Comparison of ENCODE assay signal across 30 cellular contexts in genomic region chr5:177377851-177378776, GRCh38. TPM values are rescaled to one million over a fixed set of nuclear protein-coding genes. Genes with fewer than 3 reads are reported as not detected.
DNase-seq lines count a peak whose midpoint lies in the region; TF ChIP-seq lines count a peak whose summit lies in the region.
"Had no signal": no experiment of that assay in that cellular context is flagged by ENCODE, and none has a peak within 500 bp of the region (broad histone marks: within the 10 kb centered on the region; RNA-seq: fewer than 3 reads in every experiment).

No MANE protein-coding gene starts in this region.

- H3K9ac ChIP-seq in mesenchymal stem cell (ENCODE audit: low read length) = no peak overlapping the region
- no peak overlapping the region for H3K9ac ChIP-seq in mesendoderm (ENCODE audit: low read length)

- H2BK5ac ChIP-seq in mesenchymal stem cell (ENCODE audit: low read depth, low read length, poor library complexity, severe bottlenecking) = no peak overlapping the region
- H2BK5ac ChIP-seq in mesendoderm (ENCODE audit: low read length) = no peak overlapping the region

- no peaks in the 10 kb centered on the region for H3K9me3 Mint-ChIP-seq in CD8-positive, alpha-beta memory T cell
- no peaks in the 10 kb centered on the region for H3K9me3 Mint-ChIP-seq in HFFc6
- H3K9me3 Mint-ChIP-seq: activated T-cell treated with anti-CD3 and anti-CD28 coated beads, Interleukin-2, amount 50 U/mL, for 4 hours; stimulated activated memory B cell treated with anti-CD40 and anti-IgM and Interleukin-4, amounts not matched to agents 10 μg/mL and 1 μg/mL and 100 μg/mL, for 72 hours had no signal

- H2BK12ac ChIP-seq in mesenchymal stem cell (ENCODE audit: low read length in 2 of 2) = no peak overlapping the region

- H3K18ac ChIP-seq in mesenchymal stem cell (ENCODE audit: low read depth in 1 of 2, low read length in 2 of 2) = no peak overlapping the region
- no peak overlapping the region for H3K18ac ChIP-seq in mesendoderm (ENCODE audit: low read length)

- POLR2A ChIA-PET in CD8-positive, alpha-beta memory T cell (lab: Charles Lee) = interaction anchor here (1.1 kb wide), 1 partner anchor 68 kb away, joined by 3 read pairs; no protein-coding TSS in a partner anchor

- CTCF ChIA-PET in CD8-positive, alpha-beta memory T cell (lab: Charles Lee) = interaction anchor here (0.8 to 9.5 kb wide), 11 partner anchors 7 to 124 kb away, joined by 3 to 50 read pairs (median 5); no protein-coding TSS in a partner anchor

- no peaks in the 10 kb centered on the region for H3K9me3 ChIP-seq in CD8-positive, alpha-beta memory T cell (ENCODE audit: low read length)
- no peaks in the 10 kb centered on the region for H3K9me3 ChIP-seq in mesenchymal stem cell (ENCODE audit: control insufficient read depth, low read length)
- H3K9me3 ChIP-seq: sigmoid colon, upper lobe of left lung had no signal

- H3K56ac ChIP-seq in mesendoderm (ENCODE audit: low read length) = no peak overlapping the region

- no peak overlapping the region for H3K4me3 ChIP-seq in CD8-positive, alpha-beta memory T cell (ENCODE audit: low read length)
- H3K4me3 ChIP-seq in choroid plexus epithelial cell (ENCODE audit: low read depth, low read length) (no peak overlapping the region), mesenchymal stem cell (ENCODE audit: insufficient read depth in 1 of 2, low read depth in 1 of 2, low read length in 2 of 2) (no peak overlapping the region), mesendoderm (ENCODE audit: low read length) (no peak overlapping the region)
- H3K4me3 ChIP-seq: sigmoid colon, SK-N-MC, upper lobe of left lung had no signal

- H3K27ac ChIP-seq in CD8-positive, alpha-beta memory T cell (ENCODE audit: low read depth, low read length) = peak overlapping the region; percentile 55
- no peak overlapping the region for H3K27ac ChIP-seq in mesenchymal stem cell (ENCODE audit: low read length, poor library complexity, severe bottlenecking)
- H3K27ac ChIP-seq in mesendoderm (ENCODE audit: low read depth, low read length) = no peak overlapping the region
- H3K27ac ChIP-seq: sigmoid colon, upper lobe of left lung had no signal

- no peak overlapping the region for H3K14ac ChIP-seq in mesenchymal stem cell (ENCODE audit: low read length in 2 of 2)

- H3K79me1 ChIP-seq in mesenchymal stem cell (replicated peaks; ENCODE audit: low read length, poor library complexity, severe bottlenecking) (no peaks in the 10 kb centered on the region), mesendoderm (ENCODE audit: low read length) (no peaks in the 10 kb centered on the region)

- no peak overlapping the region for H2AFZ ChIP-seq in mesenchymal stem cell (ENCODE audit: low read depth, low read length)

- DNase-seq in CD8-positive, alpha-beta memory T cell = no peak
- DNase-seq in HFFc6 (no peak), choroid plexus epithelial cell (ENCODE audit: low read depth) (peak; percentile 21), mesenchymal stem cell (no peak), mesendoderm (no peak), HK-2 (ENCODE audit: unreplicated experiment) (no peak), NCI-H2196 (lab: John Stamatoyannopoulos, UW; ENCODE audit: unreplicated experiment) (no peak)
- DNase-seq: activated T-cell treated with anti-CD3 and anti-CD28 coated beads, Interleukin-2, amount 50 U/mL, for 4 hours; C1 segment of cervical spinal cord; DMS 273 treated with DMSO at 0.1 percent for 48 hours; effector CD8-positive, alpha-beta T cell; head of caudate nucleus; KBM-7; kidney glomerular epithelial cell; NCI-H1105 treated with DMSO at 0.1 percent for 48 hours; NCI-H2029 treated with DMSO at 0.1 percent for 48 hours; NCI-H226; NCI-H82; sigmoid colon; stimulated activated CD4-positive, alpha-beta T cell treated with anti-CD3 and anti-CD28 coated beads, Interleukin-4, amount 100 ng/mL, for 24 hours; T-helper 2 cell; upper lobe of left lung had no signal

- H2BK15ac ChIP-seq in mesenchymal stem cell (ENCODE audit: low read depth, poor library complexity, severe bottlenecking) (no peak overlapping the region), mesendoderm (replicated peaks; ENCODE audit: low read depth) (no peak overlapping the region)

- peak; percentile 20; the same call in 1 of the 2 replicates for TF ChIP-seq CTCF in HFFc6 (IDR thresholded peaks at IDR 0.05)
- TF ChIP-seq CTCF in choroid plexus epithelial cell (conservative IDR thresholded peaks at IDR 0.05; ENCODE audit: low read depth, low read length) = no peak

- H3K27ac Mint-ChIP-seq in CD8-positive, alpha-beta memory T cell = peak overlapping the region in 3 of 8 donors; percentile 36 to 78 (median 73)
- H3K27ac Mint-ChIP-seq in HFFc6 = no peak overlapping the region
- H3K27ac Mint-ChIP-seq: stimulated activated memory B cell treated with anti-CD40 and anti-IgM and Interleukin-4, amounts not matched to agents 10 μg/mL and 1 μg/mL and 100 μg/mL, for 72 hours had no signal

- peaks cover 0 to 7% (median 2%) of the 10 kb centered on the region in 3 donors for H3K36me3 Mint-ChIP-seq in CD8-positive, alpha-beta memory T cell
- H3K36me3 Mint-ChIP-seq in HFFc6 (ENCODE audit: low read depth) = no peaks in the 10 kb centered on the region

- H2BK120ac ChIP-seq in mesenchymal stem cell (ENCODE audit: low read depth, low read length) (no peak overlapping the region), mesendoderm (ENCODE audit: low read depth, low read length) (no peak overlapping the region)

- no peaks in the 10 kb centered on the region for H3K79me2 ChIP-seq in mesendoderm (ENCODE audit: control insufficient read depth, insufficient read depth, low read length)

- no peaks in the 10 kb centered on the region for H3K27me3 ChIP-seq in CD8-positive, alpha-beta memory T cell (ENCODE audit: insufficient read depth, low read length, poor library complexity, severe bottlenecking)
- H3K27me3 ChIP-seq in mesenchymal stem cell (ENCODE audit: control insufficient read depth in 1 of 2, insufficient read depth in 1 of 2, low read length in 2 of 2) (peaks cover 0 to 54% of the 10 kb centered on the region in 2 experiments), mesendoderm (ENCODE audit: insufficient read depth, low read length, poor library complexity) (no peaks in the 10 kb centered on the region)
- H3K27me3 ChIP-seq: sigmoid colon, upper lobe of left lung had no signal

- H3K4me2 ChIP-seq in mesenchymal stem cell (ENCODE audit: low read length, poor library complexity, severe bottlenecking) (no peak overlapping the region), mesendoderm (ENCODE audit: low read length) (no peak overlapping the region)

- no peak overlapping the region for H4K8ac ChIP-seq in mesenchymal stem cell (ENCODE audit: low read length)
- no peak overlapping the region for H4K8ac ChIP-seq in mesendoderm (ENCODE audit: low read depth, low read length)

- H3K27me3 Mint-ChIP-seq in CD8-positive, alpha-beta memory T cell = no peaks in the 10 kb centered on the region
- H3K27me3 Mint-ChIP-seq in HFFc6 (ENCODE audit: insufficient read depth) = peaks cover 25% of the 10 kb centered on the region

- H3K23ac ChIP-seq in mesenchymal stem cell (ENCODE audit: low read length in 2 of 2) (no peak overlapping the region), mesendoderm (ENCODE audit: low read length) (no peak overlapping the region)

- H3K4ac ChIP-seq in mesenchymal stem cell (ENCODE audit: low read depth in 1 of 2, low read length in 2 of 2) = no peak overlapping the region
- no peak overlapping the region for H3K4ac ChIP-seq in mesendoderm (ENCODE audit: low read depth, low read length)

- H3K4me3 Mint-ChIP-seq in CD8-positive, alpha-beta memory T cell = no peak overlapping the region
- H3K4me3 Mint-ChIP-seq in HFFc6 = no peak overlapping the region
- H3K4me3 Mint-ChIP-seq: activated T-cell treated with anti-CD3 and anti-CD28 coated beads, Interleukin-2, amount 50 U/mL, for 4 hours; stimulated activated memory B cell treated with anti-CD40 and anti-IgM and Interleukin-4, amounts not matched to agents 10 μg/mL and 1 μg/mL and 100 μg/mL, for 72 hours had no signal

- H3K4me1 Mint-ChIP-seq in CD8-positive, alpha-beta memory T cell = peaks cover 28 to 38% (median 29%) of the 10 kb centered on the region in 3 donors
- H3K4me1 Mint-ChIP-seq in HFFc6 (ENCODE audit: low read depth) = peaks cover 21% of the 10 kb centered on the region

- no peak overlapping the region for H4K91ac ChIP-seq in mesenchymal stem cell (ENCODE audit: low read length)

- H4K5ac ChIP-seq in mesendoderm (ENCODE audit: low read length) = no peak overlapping the region

- 96% methylated on average over 8 of the region's 8 CpGs for WGBS in mesenchymal stem cell
- no CpG with 5 or more reads among the region's 8 CpGs for WGBS in mesendoderm (ENCODE audit: extremely low coverage, insufficient coverage, low lambda C conversion rate)

- peaks cover 49% of the 10 kb centered on the region for H3K4me1 ChIP-seq in CD8-positive, alpha-beta memory T cell (ENCODE audit: insufficient read depth, low read length)
- H3K4me1 ChIP-seq in mesenchymal stem cell (ENCODE audit: control insufficient read depth, insufficient read depth, low read depth, low read length) (peaks cover 18% of the 10 kb centered on the region), mesendoderm (ENCODE audit: control insufficient read depth, low read depth, low read length) (no peaks in the 10 kb centered on the region)

- peak overlapping the region; percentile 29 for H2AK5ac ChIP-seq in mesenchymal stem cell (ENCODE audit: low read length, severe bottlenecking)
- H2AK5ac ChIP-seq in mesendoderm (ENCODE audit: low read length) = no peak overlapping the region

- H3K36me3 ChIP-seq in CD8-positive, alpha-beta memory T cell (ENCODE audit: insufficient read depth, low read length) = no peaks in the 10 kb centered on the region
- H3K36me3 ChIP-seq in mesenchymal stem cell (ENCODE audit: control insufficient read depth in 1 of 2, insufficient read depth in 2 of 2, low read depth in 1 of 2, low read length in 2 of 2) (peaks cover 0 to 4% of the 10 kb centered on the region in 2 experiments), mesendoderm (ENCODE audit: control insufficient read depth, insufficient read depth, low read length) (no peaks in the 10 kb centered on the region)
- H3K36me3 ChIP-seq: sigmoid colon, upper lobe of left lung had no signal

RNA-seq across cellular contexts. Expression of gene SLC34A1, which starts 6.1 kb away (rescaled TPM):
- total RNA-seq in CD8-positive, alpha-beta memory T cell = under 1 TPM in 1 of 2 experiments, not detected in 1; 0.09 TPM
- polyA plus RNA-seq in CD8-positive, alpha-beta memory T cell = 0.17 TPM
- total RNA-seq in HFFc6 (2021; fragmentation: NEBNext Ultra II Directional; extraction: Animal tissue kit (Norgen Biotek cat#: 25700)) = not detected
- not detected for polyA plus RNA-seq in mesenchymal stem cell (2013, experiment 1 of 2)
- not detected for polyA plus RNA-seq in mesenchymal stem cell (2013, experiment 2 of 2)
- not detected for polyA plus RNA-seq in mesendoderm (2013, experiment 1 of 2)
- polyA plus RNA-seq in mesendoderm (2013, experiment 2 of 2) = not detected
- total RNA-seq: activated T-cell treated with anti-CD3 and anti-CD28 coated beads, Interleukin-2, amount 50 U/mL, for 4 hours; fibroblast of villous mesenchyme; HT-29; lung microvascular endothelial cell; MCF 10A; progenitor cell of endocrine pancreas; sigmoid colon; upper lobe of left lung had no signal
- polyA plus RNA-seq: AG04450 had no signal

RNA-seq across cellular contexts. Expression of gene RGS14, which starts 20.4 kb away (rescaled TPM):
- total RNA-seq in CD8-positive, alpha-beta memory T cell = 10 to 100 TPM; 60.5 to 61.9 TPM
- polyA plus RNA-seq in CD8-positive, alpha-beta memory T cell = 83.5 TPM
- 1 to 10 TPM; 1.0 to 2.2 (median 1.2) TPM for total RNA-seq in HFFc6 (2021; fragmentation: NEBNext Ultra II Directional; extraction: Animal tissue kit (Norgen Biotek cat#: 25700))
- 16.7 TPM for polyA plus RNA-seq in mesenchymal stem cell (2013, experiment 1 of 2)
- polyA plus RNA-seq in mesenchymal stem cell (2013, experiment 2 of 2) = 15.9 TPM
- polyA plus RNA-seq in mesendoderm (2013, experiment 1 of 2) = 8.6 TPM
- 8.8 TPM for polyA plus RNA-seq in mesendoderm (2013, experiment 2 of 2)

RNA-seq across cellular contexts. Expression of gene PFN3, which starts 22.3 kb away (rescaled TPM):
- not detected for total RNA-seq in CD8-positive, alpha-beta memory T cell
- not detected for polyA plus RNA-seq in CD8-positive, alpha-beta memory T cell
- total RNA-seq in HFFc6 (2021; fragmentation: NEBNext Ultra II Directional; extraction: Animal tissue kit (Norgen Biotek cat#: 25700)) = not detected
- polyA plus RNA-seq in mesenchymal stem cell (2013, experiment 1 of 2) = not detected
- polyA plus RNA-seq in mesenchymal stem cell (2013, experiment 2 of 2) = not detected
- polyA plus RNA-seq in mesendoderm (2013, experiment 1 of 2) = not detected
- not detected for polyA plus RNA-seq in mesendoderm (2013, experiment 2 of 2)
- total RNA-seq: activated T-cell treated with anti-CD3 and anti-CD28 coated beads, Interleukin-2, amount 50 U/mL, for 4 hours; fibroblast of villous mesenchyme; HT-29; lung microvascular endothelial cell; MCF 10A; progenitor cell of endocrine pancreas; sigmoid colon; upper lobe of left lung had no signal
- polyA plus RNA-seq: AG04450, sigmoid colon had no signal

RNA-seq across cellular contexts. Expression of gene LMAN2, which starts 26.6 kb away (rescaled TPM):
- 100 to 1,000 TPM; 112 to 126 TPM for total RNA-seq in CD8-positive, alpha-beta memory T cell
- polyA plus RNA-seq in CD8-positive, alpha-beta memory T cell = 276 TPM
- total RNA-seq in HFFc6 (2021; fragmentation: NEBNext Ultra II Directional; extraction: Animal tissue kit (Norgen Biotek cat#: 25700)) = 100 to 1,000 TPM; 153 to 169 (median 164) TPM
- 296 TPM for polyA plus RNA-seq in mesenchymal stem cell (2013, experiment 1 of 2)
- 279 TPM for polyA plus RNA-seq in mesenchymal stem cell (2013, experiment 2 of 2)
- 179 TPM for polyA plus RNA-seq in mesendoderm (2013, experiment 1 of 2)
- 188 TPM for polyA plus RNA-seq in mesendoderm (2013, experiment 2 of 2)

RNA-seq across cellular contexts. Expression of gene F12, which starts 31.2 kb away (rescaled TPM):
- 10 to 100 TPM in 1 of 2 experiments, 1 to 10 TPM in 1; 9.2 to 10.3 TPM for total RNA-seq in CD8-positive, alpha-beta memory T cell
- polyA plus RNA-seq in CD8-positive, alpha-beta memory T cell = 1.9 TPM
- 1 to 10 TPM in 1 of 6 experiments, under 1 TPM in 5; 0.63 to 1.2 (median 0.87) TPM for total RNA-seq in HFFc6 (2021; fragmentation: NEBNext Ultra II Directional; extraction: Animal tissue kit (Norgen Biotek cat#: 25700))
- polyA plus RNA-seq in mesenchymal stem cell (2013, experiment 1 of 2) = 1.2 TPM
- polyA plus RNA-seq in mesenchymal stem cell (2013, experiment 2 of 2) = 1.3 TPM
- 0.24 TPM for polyA plus RNA-seq in mesendoderm (2013, experiment 1 of 2)
- 0.25 TPM for polyA plus RNA-seq in mesendoderm (2013, experiment 2 of 2)

Comparison
In these comparisons a context has a peak if more than half of its experiments do, and no peak if none do; other contexts are left out.
1. RNA of gene RGS14, which starts 20.4 kb away (total RNA-seq): 60.5 to 61.9 TPM in CD8-positive, alpha-beta memory T cell; 1.0 to 2.2 TPM in HFFc6; every median in the first group is over 10 times any median in the second.